In genomic region chr12:97132270-97132669, GRCh38 we compare ENCODE assay signal across 20 cellular contexts.
"Had no signal": no experiment of that assay in that cellular context is flagged by ENCODE, and none has a peak within 500 bp of the region (broad histone marks: within the 10 kb centered on the region; RNA-seq: fewer than 3 reads in every experiment).

No MANE protein-coding gene starts in this region.

- H3K9ac ChIP-seq: parathyroid adenoma had no signal

- DNase-seq: cortex of kidney; effector CD4-positive, alpha-beta T cell; foreskin fibroblast; gastrocnemius medialis; heart left ventricle; left ventricle myocardium superior; lower lobe of right lung; naive thymus-derived CD8-positive, alpha-beta T cell; nephron progenitor cell; right lobe of liver; small intestine; stimulated activated CD4-positive, alpha-beta T cell treated with anti-CD3 and anti-CD28 coated beads, Interleukin-15, amount 100 ng/mL, for 24 hours; stimulated activated CD4-positive, alpha-beta T cell treated with anti-CD3 and anti-CD28 coated beads, Interleukin-2, amount 100 ng/mL, for 48 hours; stimulated activated naive B cell treated with anti-CD40 and anti-IgM and Interleukin-4, amounts not matched to agents 10 μg/mL and 1 μg/mL and 100 μg/mL, for 72 hours had no signal

- H3K36me3 ChIP-seq: gastrocnemius medialis, heart left ventricle, lower lobe of right lung, neutrophil, right lobe of liver, vagina had no signal

- H3K4me1 ChIP-seq: gastrocnemius medialis, heart left ventricle, lower lobe of right lung, parathyroid adenoma, right lobe of liver, vagina had no signal

- H3K27me3 ChIP-seq: gastrocnemius medialis, heart left ventricle, hepatocyte, neutrophil, right lobe of liver, vagina had no signal

- ATAC-seq: esophagus mucosa; gastrocnemius medialis; heart left ventricle; left ventricle myocardium superior; lower lobe of right lung; naive thymus-derived CD8-positive, alpha-beta T cell; right lobe of liver; stimulated activated naive B cell treated with anti-CD40 and anti-IgM and Interleukin-4, amounts not matched to agents 10 μg/mL and 1 μg/mL and 100 μg/mL, for 72 hours had no signal

- H3K27ac ChIP-seq: epithelial cell of prostate, gastrocnemius medialis, heart left ventricle, hepatocyte, lower lobe of right lung, neutrophil, parathyroid adenoma, right lobe of liver, vagina had no signal

- H3K4me3 ChIP-seq: gastrocnemius medialis, heart left ventricle, hepatocyte, lower lobe of right lung, right lobe of liver, vagina had no signal

- H3K9me3 ChIP-seq: gastrocnemius medialis, heart left ventricle, lower lobe of right lung, neutrophil, right lobe of liver, vagina had no signal
